Comparison of ENCODE assay signal across 8 cellular contexts in genomic region chr5:173984218-173984617, GRCh38. TPM values are rescaled to one million over a fixed set of nuclear protein-coding genes. Genes with fewer than 3 reads are reported as not detected.
DNase-seq lines count a peak whose midpoint lies in the region; ATAC-seq, FAIRE-seq and TF ChIP-seq lines count a peak whose summit lies in the region.
"Had no signal": no experiment of that assay in that cellular context is flagged by ENCODE, and none has a peak within 500 bp of the region (broad histone marks: within the 10 kb centered on the region; RNA-seq: fewer than 3 reads in every experiment).

No MANE protein-coding gene starts in this region.

- CTCF ChIA-PET in endothelial cell of umbilical vein (lab: Charles Lee): interaction anchor here (2.4 to 3.4 kb wide), 3 partner anchors 11 to 402 kb away, joined by 8 to 12 read pairs (median 10); partner anchors contain the start of gene BOD1

- H3K27me3 Mint-ChIP-seq in progenitor cell of endocrine pancreas: no peaks in the 10 kb centered on the region

- H3K27me3 ChIP-seq in OCI-LY1 (ENCODE audit: insufficient read depth, low read length) (peaks cover 5% of the 10 kb centered on the region; the same call in 1 of the 2 replicates), endothelial cell of umbilical vein (ENCODE audit: control insufficient read depth in 2 of 2, insufficient read depth in 2 of 2, low read length in 2 of 2) (peaks cover 0 to 4% of the 10 kb centered on the region in 2 experiments)

- no peak overlapping the region for H3K4me3 Mint-ChIP-seq in progenitor cell of endocrine pancreas (ENCODE audit: low read depth)

- H3K79me2 ChIP-seq in OCI-LY1 (ENCODE audit: insufficient read depth, low read length): no peaks in the 10 kb centered on the region
- H3K79me2 ChIP-seq in endothelial cell of umbilical vein (ENCODE audit: control insufficient read depth, insufficient read depth, low read length): no peaks in the 10 kb centered on the region

- dilution Hi-C loops in endothelial cell of umbilical vein (cut with MboI; ENCODE audit: extremely low pct_ligation_motif_present, low sequenced_read_pairs): no loop called here

- no peak for DNase-seq in GM18507 (ENCODE audit: extremely low spot score, insufficient read length, low read depth)
- DNase-seq in endothelial cell of umbilical vein (ENCODE audit: low read depth, low spot score): peak; percentile 11
- DNase-seq in progenitor cell of endocrine pancreas (ENCODE audit: low spot score, unreplicated experiment): no peak
- no peak for DNase-seq in HuH-7 (ENCODE audit: low spot score)
- DNase-seq: NCI-H1105 treated with DMSO at 0.1 percent for 48 hours had no signal

- H3K4me1 ChIP-seq in OCI-LY1 (ENCODE audit: insufficient read depth, low read length, severe bottlenecking): no peaks in the 10 kb centered on the region
- H3K4me1 ChIP-seq in endothelial cell of umbilical vein (ENCODE audit: control insufficient read depth, extremely low read depth, insufficient read depth, low read length): no peaks in the 10 kb centered on the region

- no TSS peak for BruUV-seq in endothelial cell of umbilical vein (replicated peaks; lab: Mats Ljungman, UMichigan)

- H3K36me3 Mint-ChIP-seq in progenitor cell of endocrine pancreas (ENCODE audit: insufficient read depth): no peaks in the 10 kb centered on the region

- peak; percentile 24 for FAIRE-seq in GM18507 (lab: Jason Lieb, UNC)
- no peak for FAIRE-seq in endothelial cell of umbilical vein (lab: Jason Lieb, UNC)

- H3K9me3 ChIP-seq in OCI-LY1 (ENCODE audit: low read length) (no peaks in the 10 kb centered on the region), endothelial cell of umbilical vein (replicated peaks; ENCODE audit: control insufficient read depth, insufficient read depth, low read length) (no peaks in the 10 kb centered on the region)

- no peak for TF ChIP-seq POLR2A in endothelial cell of umbilical vein (IDR thresholded peaks at IDR 0.05; ENCODE audit: low read depth, low read length)

- H3K4me2 ChIP-seq in OCI-LY1 (ENCODE audit: low read length) (no peak overlapping the region), endothelial cell of umbilical vein (ENCODE audit: insufficient read depth, low read length) (no peak overlapping the region)

- no peak overlapping the region for H3K9ac ChIP-seq in OCI-LY1 (ENCODE audit: low read length)
- H3K9ac ChIP-seq in endothelial cell of umbilical vein (replicated peaks; ENCODE audit: extremely low read depth, insufficient read depth, low read length): no peak overlapping the region

- H3K9me1 ChIP-seq in endothelial cell of umbilical vein (replicated peaks; ENCODE audit: control insufficient read depth, extremely low read depth, insufficient read depth, low read length): no peaks in the 10 kb centered on the region

- H3K4me3 ChIP-seq in OCI-LY1 (ENCODE audit: low read depth, low read length, poor library complexity, severe bottlenecking) (no peak overlapping the region), endothelial cell of umbilical vein (replicated peaks in 1 of 3; ENCODE audit: insufficient read depth in 1 of 3, low read depth in 1 of 3, low read length in 3 of 3) (no peak overlapping the region)

- H3K36me3 ChIP-seq in OCI-LY1 (ENCODE audit: insufficient read depth, low read length) (no peaks in the 10 kb centered on the region), endothelial cell of umbilical vein (ENCODE audit: control insufficient read depth in 2 of 2, extremely low read depth in 1 of 2, insufficient read depth in 2 of 2, low read length in 2 of 2) (no peaks in the 10 kb centered on the region)

- H3K9me3 Mint-ChIP-seq in progenitor cell of endocrine pancreas (ENCODE audit: low read depth): peaks cover 5% of the 10 kb centered on the region

- ATAC-seq in GM21723 (IDR thresholded peaks at IDR 0.05; ENCODE audit: unreplicated experiment) (no peak), HG03520 (IDR thresholded peaks at IDR 0.05; ENCODE audit: unreplicated experiment) (no peak)

- no peaks in the 10 kb centered on the region for H3F3A ChIP-seq in OCI-LY1 (ENCODE audit: insufficient read depth, low read length)

- POLR2A ChIA-PET in endothelial cell of umbilical vein (lab: Charles Lee): no interaction called here

- H3K27ac Mint-ChIP-seq in progenitor cell of endocrine pancreas: no peak overlapping the region

- H3K4me1 Mint-ChIP-seq in progenitor cell of endocrine pancreas (ENCODE audit: low read depth): no peaks in the 10 kb centered on the region

- intact Hi-C loops in endothelial cell of umbilical vein (cut with micrococcal nuclease): no loop called here

- H4K20me1 ChIP-seq in OCI-LY1 (ENCODE audit: insufficient read depth, low read length): no peaks in the 10 kb centered on the region
- no peaks in the 10 kb centered on the region for H4K20me1 ChIP-seq in endothelial cell of umbilical vein (replicated peaks; ENCODE audit: control insufficient read depth, extremely low read depth, insufficient read depth, low read length)

- H2AFZ ChIP-seq in OCI-LY1 (ENCODE audit: low read length) (no peak overlapping the region), endothelial cell of umbilical vein (ENCODE audit: low read depth, low read length) (no peak overlapping the region)

- H3K9me2 ChIP-seq in OCI-LY1 (ENCODE audit: low read depth, low read length): no peaks in the 10 kb centered on the region

- peak; percentile 53 for TF ChIP-seq CTCF in OCI-LY1 (IDR thresholded peaks at IDR 0.05; ENCODE audit: low read length)
- TF ChIP-seq CTCF in endothelial cell of umbilical vein (IDR thresholded peaks at IDR 0.05; ENCODE audit: extremely low read depth in 1 of 2, insufficient read depth in 1 of 2, low read depth in 1 of 2, low read length in 2 of 2): peak in 1 of 2 donors; percentile 26
- TF ChIP-seq CTCF in progenitor cell of endocrine pancreas (IDR thresholded peaks at IDR 0.05; ENCODE audit: unreplicated experiment): peak; percentile 57

- H3K27ac ChIP-seq in OCI-LY1 (ENCODE audit: low read depth, low read length, poor library complexity, severe bottlenecking) (no peak overlapping the region), endothelial cell of umbilical vein (ENCODE audit: insufficient read depth, low read depth, low read length) (no peak overlapping the region)

TF ChIP-seq in endothelial cell of umbilical vein, 7 proteins besides CTCF, POLR2A, EP300 and RAD21:
- TF ChIP-seq MYC (IDR thresholded peaks at IDR 0.05; ENCODE audit: low read depth, low read length) (no peak), POLR2AphosphoS5 (IDR thresholded peaks at IDR 0.05; ENCODE audit: insufficient read depth, low read depth, low read length) (no peak), EZH2 (IDR thresholded peaks at IDR 0.05; ENCODE audit: borderline replicate concordance, low read depth, low read length, severe bottlenecking) (no peak), FOS (IDR thresholded peaks at IDR 0.05; ENCODE audit: borderline replicate concordance, insufficient read depth, low read length) (no peak), MAX (IDR thresholded peaks at IDR 0.05; ENCODE audit: insufficient read depth, insufficient read length) (no peak)
TF ChIP-seq in endothelial cell of umbilical vein: peak in this region for 0.

RNA-seq across cellular contexts. Expression of gene C5orf47, which starts 4.8 kb away (rescaled TPM):
- total RNA-seq in endothelial cell of umbilical vein: not detected in 2 replicates
- polyA plus RNA-seq in endothelial cell of umbilical vein: not detected in 2 replicates
- not detected in 2 replicates for polyA plus RNA-seq in endothelial cell of umbilical vein (2011; cell fraction: cytosol; rRNA removed)
- not detected in 2 replicates for polyA plus RNA-seq in endothelial cell of umbilical vein (2011; cell fraction: nucleus; rRNA removed)
- not detected in 2 replicates for polyA plus RNA-seq in endothelial cell of umbilical vein (2012)
- polyA minus RNA-seq in endothelial cell of umbilical vein: not detected in 2 replicates
- not detected for polyA minus RNA-seq in endothelial cell of umbilical vein (2011; cell fraction: cytosol; rRNA and poly(A)+ RNA removed)
- not detected in 2 replicates for polyA minus RNA-seq in endothelial cell of umbilical vein (2011; cell fraction: nucleus; rRNA and poly(A)+ RNA removed)
- not detected in 2 replicates for total RNA-seq in progenitor cell of endocrine pancreas
